ENCODE assay signal across 1 cellular context in the genomic region with DNA sequence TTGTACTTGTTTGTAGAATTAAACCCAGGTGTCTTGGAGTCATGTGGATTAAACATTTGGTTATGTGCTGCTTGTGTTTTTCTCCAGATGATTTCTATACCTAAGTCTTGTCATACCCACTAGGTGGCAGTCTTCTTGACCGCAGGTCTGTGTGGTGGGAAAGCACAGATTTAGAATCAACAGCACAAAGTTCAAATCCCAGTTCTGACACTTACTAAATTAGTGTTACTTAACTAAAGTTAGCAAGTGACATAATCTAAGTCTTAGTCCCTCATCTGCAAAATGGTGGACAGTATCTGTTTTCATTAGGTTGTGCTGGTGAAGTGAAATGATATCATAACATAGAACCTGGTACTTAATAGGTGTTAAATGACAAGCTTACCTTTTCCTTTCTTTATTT.
A peak's percentile ranks its signal among the peaks of the same experiment; 100 is the strongest.
TF ChIP-seq lines count a peak whose summit lies in the region.

No MANE protein-coding gene starts in this region.

TF ChIP-seq in SK-N-SH, 30 proteins besides CTCF, POLR2A, EP300 and RAD21 (continued from another document):
- no peak for TF ChIP-seq REST (IDR thresholded peaks at IDR 0.05; ENCODE audit: low read depth, low read length)
- TF ChIP-seq SMC3 (IDR thresholded peaks at IDR 0.05; ENCODE audit: low read depth, low read length), result peak; percentile 51
- TF ChIP-seq, protein P1, sequence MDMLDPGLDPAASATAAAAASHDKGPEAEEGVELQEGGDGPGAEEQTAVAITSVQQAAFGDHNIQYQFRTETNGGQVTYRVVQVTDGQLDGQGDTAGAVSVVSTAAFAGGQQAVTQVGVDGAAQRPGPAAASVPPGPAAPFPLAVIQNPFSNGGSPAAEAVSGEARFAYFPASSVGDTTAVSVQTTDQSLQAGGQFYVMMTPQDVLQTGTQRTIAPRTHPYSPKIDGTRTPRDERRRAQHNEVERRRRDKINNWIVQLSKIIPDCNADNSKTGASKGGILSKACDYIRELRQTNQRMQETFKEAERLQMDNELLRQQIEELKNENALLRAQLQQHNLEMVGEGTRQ (IDR thresholded peaks at IDR 0.05; ENCODE audit: borderline replicate concordance, low read depth, low read length), result no peak
